In genomic region chr15:45704329-45705249, GRCh38 we compare ENCODE assay signal across 8 cellular contexts.
DNase-seq lines count a peak whose midpoint lies in the region; ATAC-seq and TF ChIP-seq lines count a peak whose summit lies in the region.

No MANE protein-coding gene starts in this region.

- H3K9me3 Mint-ChIP-seq in mesothelial cell of epicardium = no peaks in the 10 kb centered on the region

- peak overlapping the region; percentile 46 for H3K9ac ChIP-seq in SU-DHL-6 (ENCODE audit: low read length)

- peak overlapping the region; percentile 88 for H3K4me3 Mint-ChIP-seq in mesothelial cell of epicardium

- peak; percentile 26 for ATAC-seq in GM18502 (IDR thresholded peaks at IDR 0.05; ENCODE audit: poor library complexity, unreplicated experiment)
- peak; percentile 41 for ATAC-seq in upper lobe of right lung
- ATAC-seq in HG03095 (IDR thresholded peaks at IDR 0.05; ENCODE audit: unreplicated experiment) = no peak
- ATAC-seq in HG03460 (IDR thresholded peaks at IDR 0.05; ENCODE audit: unreplicated experiment) = no peak

- no peak overlapping the region for H3K27ac ChIP-seq in SU-DHL-6 (ENCODE audit: low read depth, low read length)
- H3K27ac ChIP-seq in dorsolateral prefrontal cortex = no peak overlapping the region
- no peak overlapping the region for H3K27ac ChIP-seq in upper lobe of right lung

- H3K27me3 ChIP-seq in SU-DHL-6 (ENCODE audit: low read length) (no peaks in the 10 kb centered on the region), dorsolateral prefrontal cortex (peaks cover 0 to 6% (median 0%) of the 10 kb centered on the region in 45 donors), upper lobe of right lung (no peaks in the 10 kb centered on the region)

- H3K4me3 ChIP-seq in SU-DHL-6 (ENCODE audit: insufficient read depth, low read length, poor library complexity, severe bottlenecking) (peak overlapping the region; percentile 47), dorsolateral prefrontal cortex (peak overlapping the region; percentile 24 to 73 (median 60)), upper lobe of right lung (peak overlapping the region; percentile 59)

- no peaks in the 10 kb centered on the region for H4K20me1 ChIP-seq in SU-DHL-6 (ENCODE audit: low read depth, low read length)

- H2AFZ ChIP-seq in SU-DHL-6 (ENCODE audit: low read depth, low read length, severe bottlenecking) = peak overlapping the region; percentile 95

- H3K27ac Mint-ChIP-seq in mesothelial cell of epicardium = peak overlapping the region; percentile 77

- TF ChIP-seq CTCF in SU-DHL-6 (IDR thresholded peaks at IDR 0.05; ENCODE audit: insufficient read depth, low read length, poor library complexity, severe bottlenecking) (no peak), dorsolateral prefrontal cortex (IDR thresholded peaks at IDR 0.05 in 54 of 56, conservative IDR thresholded peaks at IDR 0.05 in 2 of 56; ENCODE audit: low read depth in 1 of 56, partially characterized antibody in 56 of 56) (no peak), mesothelial cell of epicardium (IDR thresholded peaks at IDR 0.05; ENCODE audit: unreplicated experiment) (no peak), upper lobe of right lung (IDR thresholded peaks at IDR 0.05) (no peak)

- no peaks in the 10 kb centered on the region for H3K4me1 ChIP-seq in upper lobe of right lung

- no peaks in the 10 kb centered on the region for H3K79me2 ChIP-seq in SU-DHL-6 (ENCODE audit: insufficient read depth, low read length)

- DNase-seq in dorsolateral prefrontal cortex (peak in 1 of 10 donors; percentile 10), mesothelial cell of epicardium (ENCODE audit: low spot score in 2 of 2, unreplicated experiment in 2 of 2) (peak in 1 of 2 experiments; percentile 48), upper lobe of right lung (peak; percentile 69)
- no peak for DNase-seq in activated effector memory CD4-positive, alpha-beta T cell treated with Interleukin-2 at 50 U/mL for 16 hours

- peaks cover 9% of the 10 kb centered on the region for H3K4me1 Mint-ChIP-seq in mesothelial cell of epicardium

- intact Hi-C loops in dorsolateral prefrontal cortex (cut with DNase I) = loop anchor here (5.0 to 10.0 kb wide), 2 partner anchors 88 to 90 kb away; no protein-coding TSS in a partner anchor
- intact Hi-C loops in upper lobe of right lung (cut with DNase I) = no loop called here

- peak overlapping the region; percentile 69 for H3K4me2 ChIP-seq in SU-DHL-6 (ENCODE audit: low read depth, low read length, poor library complexity, severe bottlenecking)

- no peaks in the 10 kb centered on the region for H3K36me3 Mint-ChIP-seq in mesothelial cell of epicardium

- no peaks in the 10 kb centered on the region for H3K9me3 ChIP-seq in SU-DHL-6 (ENCODE audit: insufficient read depth, low read length)
- H3K9me3 ChIP-seq in upper lobe of right lung = no peaks in the 10 kb centered on the region

- peaks cover 5% of the 10 kb centered on the region for H3K27me3 Mint-ChIP-seq in mesothelial cell of epicardium (ENCODE audit: low read depth)

- H3K9me2 ChIP-seq in SU-DHL-6 (replicated peaks; ENCODE audit: insufficient read depth, low read length) = no peaks in the 10 kb centered on the region

- no peaks in the 10 kb centered on the region for H3K36me3 ChIP-seq in SU-DHL-6 (ENCODE audit: low read length)
- H3K36me3 ChIP-seq in upper lobe of right lung = no peaks in the 10 kb centered on the region

- no peaks in the 10 kb centered on the region for H3F3A ChIP-seq in SU-DHL-6 (ENCODE audit: insufficient read depth)

Comparison
In these comparisons a context has a peak if more than half of its experiments do, and no peak if none do; other contexts are left out.
1. ATAC-seq: peak in GM18502 (single experiment) and upper lobe of right lung (single experiment); none in HG03095 (single experiment) and HG03460 (single experiment).
2. Peak in every context shown above with its lines, with median percentiles within 50 percentile points of each other: H3K4me3 ChIP-seq.